ENCODE assay signal across 2 cellular contexts in the genomic region with DNA sequence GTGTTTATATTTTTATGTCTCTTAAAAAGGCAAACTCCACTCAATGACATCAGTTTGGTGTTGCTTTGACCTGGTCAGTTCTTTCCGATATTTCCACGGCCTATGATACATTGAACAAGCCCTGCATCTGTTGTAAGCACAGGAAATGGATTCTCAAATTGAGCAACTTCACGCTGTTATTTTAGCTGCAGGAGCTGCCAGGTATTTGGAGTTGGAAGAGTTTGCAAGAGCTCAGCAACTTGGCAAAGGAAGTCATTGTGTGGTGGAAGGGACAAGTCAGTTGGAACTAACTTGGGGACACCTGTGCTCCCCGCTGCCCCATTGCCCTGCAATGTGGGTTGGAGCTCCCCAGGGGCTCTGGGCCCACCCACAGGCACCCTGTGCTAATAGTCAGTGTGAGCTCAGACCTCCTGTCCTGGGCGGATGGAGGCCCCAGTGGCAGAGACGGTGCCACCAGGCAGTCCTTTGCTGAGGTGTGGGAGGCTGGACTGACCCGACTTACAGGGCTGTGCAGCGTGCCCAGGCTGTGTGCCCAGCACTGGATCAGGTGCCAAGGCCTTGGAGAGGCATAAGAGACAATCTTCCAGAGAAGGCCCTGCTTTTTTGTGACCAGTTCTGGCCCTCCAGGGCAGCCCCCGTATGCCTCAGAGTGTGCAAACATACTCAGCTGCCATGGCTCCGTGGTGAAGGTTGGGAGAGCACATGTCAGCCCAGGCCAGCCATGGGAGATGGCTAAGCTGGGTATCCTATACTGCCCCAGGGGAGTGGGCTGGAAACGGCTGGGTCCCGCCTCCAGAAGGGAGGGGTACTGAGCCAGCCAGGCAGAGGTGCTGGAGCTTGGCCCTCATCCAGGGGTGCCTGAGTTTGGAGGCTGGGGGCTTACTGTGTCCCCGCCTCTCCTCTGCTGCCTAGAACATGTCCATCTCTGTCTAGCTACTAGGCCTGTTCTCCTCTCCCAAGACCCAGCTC.
TF ChIP-seq lines count a peak whose summit lies in the region.

No MANE protein-coding gene starts in this region.

TF ChIP-seq in SK-N-SH, 30 proteins besides CTCF, POLR2A, EP300 and RAD21 (continued from another document):
- no peak for TF ChIP-seq RXRA (IDR thresholded peaks at IDR 0.05; ENCODE audit: borderline replicate concordance, low read depth)
- TF ChIP-seq NFIC (IDR thresholded peaks at IDR 0.05; ENCODE audit: borderline replicate concordance): no peak
- no peak for TF ChIP-seq POLR2AphosphoS5 (IDR thresholded peaks at IDR 0.05; ENCODE audit: low read depth, low read length)
- TF ChIP-seq YY1 (IDR thresholded peaks at IDR 0.05; ENCODE audit: low read depth): no peak
- TF ChIP-seq, protein P1, sequence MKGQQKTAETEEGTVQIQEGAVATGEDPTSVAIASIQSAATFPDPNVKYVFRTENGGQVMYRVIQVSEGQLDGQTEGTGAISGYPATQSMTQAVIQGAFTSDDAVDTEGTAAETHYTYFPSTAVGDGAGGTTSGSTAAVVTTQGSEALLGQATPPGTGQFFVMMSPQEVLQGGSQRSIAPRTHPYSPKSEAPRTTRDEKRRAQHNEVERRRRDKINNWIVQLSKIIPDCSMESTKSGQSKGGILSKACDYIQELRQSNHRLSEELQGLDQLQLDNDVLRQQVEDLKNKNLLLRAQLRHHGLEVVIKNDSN (IDR thresholded peaks at IDR 0.05; ENCODE audit: borderline replicate concordance, low read depth): no peak
- no peak for TF ChIP-seq TEAD4 (IDR thresholded peaks at IDR 0.05; ENCODE audit: borderline replicate concordance, insufficient read depth)
- no peak for TF ChIP-seq SIN3A (IDR thresholded peaks at IDR 0.05; ENCODE audit: borderline replicate concordance, low read depth, low read length)
- no peak for TF ChIP-seq CHD2 (IDR thresholded peaks at IDR 0.05; ENCODE audit: low read length, partially characterized antibody)
- no peak for TF ChIP-seq ELF1 (IDR thresholded peaks at IDR 0.05)
- TF ChIP-seq SMC3 (IDR thresholded peaks at IDR 0.05; ENCODE audit: low read depth, low read length): no peak
- TF ChIP-seq, protein P2, sequence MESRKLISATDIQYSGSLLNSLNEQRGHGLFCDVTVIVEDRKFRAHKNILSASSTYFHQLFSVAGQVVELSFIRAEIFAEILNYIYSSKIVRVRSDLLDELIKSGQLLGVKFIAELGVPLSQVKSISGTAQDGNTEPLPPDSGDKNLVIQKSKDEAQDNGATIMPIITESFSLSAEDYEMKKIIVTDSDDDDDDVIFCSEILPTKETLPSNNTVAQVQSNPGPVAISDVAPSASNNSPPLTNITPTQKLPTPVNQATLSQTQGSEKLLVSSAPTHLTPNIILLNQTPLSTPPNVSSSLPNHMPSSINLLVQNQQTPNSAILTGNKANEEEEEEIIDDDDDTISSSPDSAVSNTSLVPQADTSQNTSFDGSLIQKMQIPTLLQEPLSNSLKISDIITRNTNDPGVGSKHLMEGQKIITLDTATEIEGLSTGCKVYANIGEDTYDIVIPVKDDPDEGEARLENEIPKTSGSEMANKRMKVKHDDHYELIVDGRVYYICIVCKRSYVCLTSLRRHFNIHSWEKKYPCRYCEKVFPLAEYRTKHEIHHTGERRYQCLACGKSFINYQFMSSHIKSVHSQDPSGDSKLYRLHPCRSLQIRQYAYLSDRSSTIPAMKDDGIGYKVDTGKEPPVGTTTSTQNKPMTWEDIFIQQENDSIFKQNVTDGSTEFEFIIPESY (IDR thresholded peaks at IDR 0.05; ENCODE audit: borderline replicate concordance, low read depth): no peak
- TF ChIP-seq FOSL2 (IDR thresholded peaks at IDR 0.05; ENCODE audit: borderline replicate concordance, low read depth): no peak
- no peak for TF ChIP-seq TAF1 (IDR thresholded peaks at IDR 0.05; ENCODE audit: borderline replicate concordance, low read depth, low read length)
- no peak for TF ChIP-seq RCOR1 (IDR thresholded peaks at IDR 0.05; ENCODE audit: low read length)

TF ChIP-seq in SK-N-SH treated with all-trans-retinoic acid at 6 μM for 48 hours, 23 proteins besides CTCF, POLR2A, EP300 and RAD21 (continued from another document):
- TF ChIP-seq, protein P3, sequence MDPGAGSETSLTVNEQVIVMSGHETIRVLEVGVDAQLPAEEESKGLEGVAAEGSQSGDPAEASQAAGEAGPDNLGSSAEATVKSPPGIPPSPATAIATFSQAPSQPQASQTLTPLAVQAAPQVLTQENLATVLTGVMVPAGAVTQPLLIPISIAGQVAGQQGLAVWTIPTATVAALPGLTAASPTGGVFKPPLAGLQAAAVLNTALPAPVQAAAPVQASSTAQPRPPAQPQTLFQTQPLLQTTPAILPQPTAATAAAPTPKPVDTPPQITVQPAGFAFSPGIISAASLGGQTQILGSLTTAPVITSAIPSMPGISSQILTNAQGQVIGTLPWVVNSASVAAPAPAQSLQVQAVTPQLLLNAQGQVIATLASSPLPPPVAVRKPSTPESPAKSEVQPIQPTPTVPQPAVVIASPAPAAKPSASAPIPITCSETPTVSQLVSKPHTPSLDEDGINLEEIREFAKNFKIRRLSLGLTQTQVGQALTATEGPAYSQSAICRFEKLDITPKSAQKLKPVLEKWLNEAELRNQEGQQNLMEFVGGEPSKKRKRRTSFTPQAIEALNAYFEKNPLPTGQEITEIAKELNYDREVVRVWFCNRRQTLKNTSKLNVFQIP (CRISPR knock-in tag; IDR thresholded peaks at IDR 0.05; ENCODE audit: borderline replicate concordance, low read depth): no peak
